Comparison of ENCODE assay signal across 24 cellular contexts in genomic region chr3:14042680-14043079, GRCh38.
DNase-seq lines count a peak whose midpoint lies in the region; ATAC-seq and TF ChIP-seq lines count a peak whose summit lies in the region.
"Had no signal": no experiment of that assay in that cellular context is flagged by ENCODE, and none has a peak within 500 bp of the region (broad histone marks: within the 10 kb centered on the region; RNA-seq: fewer than 3 reads in every experiment).

No MANE protein-coding gene starts in this region.

- TF ChIP-seq CTCF in mucosa of descending colon (IDR thresholded peaks at IDR 0.05): no peak

- H3K36me3 ChIP-seq in mucosa of descending colon (ENCODE audit: low read depth): no peaks in the 10 kb centered on the region
- H3K36me3 ChIP-seq: gastrocnemius medialis, uterus had no signal

- no peaks in the 10 kb centered on the region for H3K4me1 ChIP-seq in mucosa of descending colon (ENCODE audit: low read depth)
- H3K4me1 ChIP-seq: gastrocnemius medialis, parathyroid adenoma, uterus had no signal

- intact Hi-C loops in mucosa of descending colon (cut with DNase I, micrococcal nuclease): no loop called here

- no peak for ATAC-seq in GM21423 (IDR thresholded peaks at IDR 0.05; ENCODE audit: unreplicated experiment)
- ATAC-seq in mucosa of descending colon: no peak
- ATAC-seq: gastrocnemius medialis, sciatic nerve had no signal

- no peak overlapping the region for H3K4me3 ChIP-seq in mucosa of descending colon
- H3K4me3 ChIP-seq: gastrocnemius medialis, SK-N-MC, uterus had no signal

- no peaks in the 10 kb centered on the region for H3K9me3 ChIP-seq in mucosa of descending colon
- H3K9me3 ChIP-seq: gastrocnemius medialis, uterus had no signal

- DNase-seq in AG20443 (ENCODE audit: low spot score) (peak; percentile 45), LHCN-M2 (ENCODE audit: low read depth) (peak; percentile 12), dedifferentiated amniotic fluid mesenchymal stem cell (ENCODE audit: extremely low spot score) (peak; percentile 36), renal cortical epithelial cell (ENCODE audit: low read depth) (peak; percentile 7), mucosa of descending colon (no peak), NCI-H1930 (lab: John Stamatoyannopoulos, UW) (no peak)
- DNase-seq in activated CD4-positive, CD25-positive, alpha-beta regulatory T cell (lab: John Stamatoyannopoulos, UW): no peak
- DNase-seq: activated CD4-positive, alpha-beta T cell treated with anti-CD3 and anti-CD28 coated beads, Interleukin-2, amount 50 U/mL, for 48 hours; activated effector memory CD4-positive, alpha-beta T cell treated with Interleukin-2 at 50 U/mL for 16 hours; activated naive CD8-positive, alpha-beta T cell treated with anti-CD3 and anti-CD28 coated beads, Interleukin-2, amount 10 ng/mL, durations not matched to agents 7 days and 5 days; cortex of kidney; gastrocnemius medialis; GOT3; hypothalamus; islet precursor cell; midbrain; NCI-H1436; NCI-H524 treated with DMSO at 0.1 percent for 48 hours; RPMI8226; uterus had no signal

Comparison
In these comparisons a context has a peak if more than half of its experiments do, and no peak if none do; other contexts are left out.
1. DNase-seq: peak in AG20443 (single experiment), LHCN-M2 (single experiment), dedifferentiated amniotic fluid mesenchymal stem cell (single experiment) and renal cortical epithelial cell (single experiment); none in mucosa of descending colon (0 of 3), activated CD4-positive, CD25-positive, alpha-beta regulatory T cell (0 of 4) and NCI-H1930 (0 of 2).